Comparison of ENCODE assay signal across 1 cellular context in the genomic region with DNA sequence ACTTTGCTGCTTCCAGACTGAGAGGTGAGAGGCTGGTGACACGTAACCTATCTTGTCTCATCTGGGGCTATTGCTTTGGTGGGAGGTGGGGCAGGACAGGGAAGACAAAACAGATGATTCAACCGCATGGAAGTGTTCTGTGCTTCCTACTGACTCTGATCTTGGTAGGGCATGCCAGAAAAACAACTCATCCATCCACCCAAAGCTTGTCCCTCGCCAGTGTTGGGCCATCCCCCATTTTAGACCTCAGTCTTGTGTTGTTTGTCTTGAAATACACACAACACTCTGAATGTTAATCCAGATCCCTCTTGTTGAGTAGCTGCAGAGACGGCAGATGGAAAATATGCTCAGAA.
TF ChIP-seq lines count a peak whose summit lies in the region.

No MANE protein-coding gene starts in this region.

TF ChIP-seq in IMR-90, 13 proteins besides CTCF, POLR2A, EP300 and RAD21:
- TF ChIP-seq CEBPB (IDR thresholded peaks at IDR 0.05; ENCODE audit: low read depth, low read length) (no peak), MAFK (IDR thresholded peaks at IDR 0.05; ENCODE audit: low read depth, low read length) (no peak), CHD1 (IDR thresholded peaks at IDR 0.05; ENCODE audit: low read depth, low read length) (no peak), SMC3 (IDR thresholded peaks at IDR 0.05; ENCODE audit: low read depth, low read length) (no peak), MXI1 (IDR thresholded peaks at IDR 0.05; ENCODE audit: borderline replicate concordance, low read depth, low read length) (no peak), MAZ (IDR thresholded peaks at IDR 0.05; ENCODE audit: borderline replicate concordance, low read depth, low read length) (no peak), RFX5 (IDR thresholded peaks at IDR 0.05; ENCODE audit: low read depth, low read length) (no peak), RCOR1 (IDR thresholded peaks at IDR 0.05; ENCODE audit: insufficient replicate concordance, low read length) (no peak)
